ENCODE assay signal across 8 cellular contexts in genomic region chr17:31094600-31095238, GRCh38. TPM values are rescaled to one million over a fixed set of nuclear protein-coding genes. Genes with fewer than 3 reads are reported as not detected.
DNase-seq lines count a peak whose midpoint lies in the region; ATAC-seq, FAIRE-seq and TF ChIP-seq lines count a peak whose summit lies in the region.

NF1 (plus strand) TSS chr17:31094977; CDS start chr17:31095310, 333 bp downstream.

- H3K9me3 ChIP-seq in heart right ventricle (no peaks in the 10 kb centered on the region), upper lobe of left lung (no peaks in the 10 kb centered on the region)

- DNase-seq in GM12891 (ENCODE audit: insufficient read length, low spot score) (peak; percentile 97), NCI-H1694 (lab: John Stamatoyannopoulos, UW) (peak; percentile 95), amniotic epithelial cell (ENCODE audit: low read depth) (peak; percentile 91), heart right ventricle (peak; percentile 96), posterior vena cava (ENCODE audit: low spot score) (peak; percentile 99), upper lobe of left lung (peak; percentile 97 to 99)

- peak within 1 kb of the TSS; percentile 66 to 98 (median 89) for H3K4me3 ChIP-seq in heart right ventricle
- H3K4me3 ChIP-seq in upper lobe of left lung = peak within 1 kb of the TSS; percentile 76 to 98 (median 96)

- TF ChIP-seq CTCF in heart right ventricle (IDR thresholded peaks at IDR 0.05) (peak in 1 of 9 donors; percentile 6), upper lobe of left lung (IDR thresholded peaks at IDR 0.05) (no peak)

- intact Hi-C loops in T-helper 1 cell treated with Interleukin-12 subunit alpha and Interleukin-12 subunit beta and Interleukin-4 antibody, amounts not matched to agents 30 ng/mL and 1 ng/mL, for 36 hours (cut with micrococcal nuclease) = loop anchor here (1.0 kb wide), 3 partner anchors 65 to 188 kb away; partner anchors contain the start of gene TEFM
- intact Hi-C loops in heart right ventricle (cut with DNase I) (loop anchor here in 4 of 10 donors (5.0 to 10.0 kb wide), 3 partner anchors 80 to 120 kb away; no protein-coding TSS in a partner anchor), posterior vena cava (cut with DNase I) (no loop called here)

- peaks cover 0 to 27% (median 9%) of the 10 kb centered on the region in 9 donors for H3K4me1 ChIP-seq in heart right ventricle
- H3K4me1 ChIP-seq in upper lobe of left lung = peaks cover 0 to 13% (median 10%) of the 10 kb centered on the region in 4 donors

- FAIRE-seq in GM12891 (lab: Jason Lieb, UNC) = peak; percentile 96

- H3K27me3 ChIP-seq in heart right ventricle = no peaks in the 10 kb centered on the region
- H3K27me3 ChIP-seq in upper lobe of left lung = no peaks in the 10 kb centered on the region

- H3K27ac ChIP-seq in heart right ventricle (peak within 1 kb of the TSS; percentile 83 to 98 (median 94)), upper lobe of left lung (peak within 1 kb of the TSS; percentile 94 to 99 (median 97))

- TF ChIP-seq POLR2A in GM12891 (IDR thresholded peaks at IDR 0.05; ENCODE audit: low read depth, low read length) (peak; percentile 40; the same call in 1 of the 2 replicates), upper lobe of left lung (IDR thresholded peaks at IDR 0.05) (peak in 3 of 4 donors; percentile 16 to 67 (median 51))

- TF ChIP-seq EP300 in upper lobe of left lung (IDR thresholded peaks at IDR 0.05) = no peak

- ATAC-seq in HG02840 (IDR thresholded peaks at IDR 0.05; ENCODE audit: low FRiP score, unreplicated experiment) (peak; percentile 80), heart right ventricle (peak; percentile 97 to 98 (median 98)), upper lobe of left lung (ENCODE audit: low FRiP score in 2 of 2) (peak; percentile 96 to 98)

- no peaks in the 10 kb centered on the region for H3K36me3 ChIP-seq in heart right ventricle
- no peaks in the 10 kb centered on the region for H3K36me3 ChIP-seq in upper lobe of left lung

- WGBS in heart right ventricle, 2 donors = 1% methylated on average over 29 to 46 of the region's 46 CpGs
- 1 to 3% methylated on average over 12 to 38 of the region's 46 CpGs for WGBS in upper lobe of left lung, 2 donors

TF ChIP-seq in GM12891, 5 proteins besides CTCF, POLR2A, EP300 and RAD21:
- TF ChIP-seq TAF1 (IDR thresholded peaks at IDR 0.05; ENCODE audit: low read depth, low read length) (peak; percentile 83), POLR2AphosphoS5 (IDR thresholded peaks at IDR 0.05; ENCODE audit: low read depth, low read length) (peak; percentile 41; the same call in 1 of the 2 replicates), PAX5 (IDR thresholded peaks at IDR 0.05; ENCODE audit: insufficient read depth, low read length, severe bottlenecking) (no peak), SPI1 (IDR thresholded peaks at IDR 0.05; ENCODE audit: low read depth, low read length) (peak; percentile 12; the same call in 1 of the 2 replicates), POU2F2 (IDR thresholded peaks at IDR 0.05; ENCODE audit: low read depth, low read length) (no peak)

RNA-seq across cellular contexts. Expression of gene NF1, which starts in this region (rescaled TPM):
- polyA plus RNA-seq in GM12891 (2012; ENCODE audit: low read depth, missing spikeins) = 6.9 TPM
- total RNA-seq in T-helper 1 cell treated with Interleukin-12 subunit alpha and Interleukin-12 subunit beta and Interleukin-4 antibody, amounts not matched to agents 30 ng/mL and 1 ng/mL, for 36 hours = 24.0 and 25.0 TPM in 2 replicates
- 10 to 100 TPM; 41.9 to 71.0 (median 58.9) TPM for total RNA-seq in heart right ventricle
- polyA plus RNA-seq in heart right ventricle = 1 to 10 TPM; 4.2 to 7.6 TPM
- total RNA-seq in posterior vena cava = 10 to 100 TPM; 47.7 to 70.1 TPM
- total RNA-seq in upper lobe of left lung = 10 to 100 TPM; 35.5 to 85.1 (median 47.1) TPM

Comparison
In these comparisons a context has a peak if more than half of its experiments do, and no peak if none do; other contexts are left out.
1. Peak in every context shown above with its lines: DNase-seq, ATAC-seq, H3K4me3 ChIP-seq and H3K27ac ChIP-seq.